In genomic region chr4:110155632-110156031, GRCh38 we compare ENCODE assay signal across 25 cellular contexts. TPM values are rescaled to one million over a fixed set of nuclear protein-coding genes. Genes with fewer than 3 reads are reported as not detected.
DNase-seq lines count a peak whose midpoint lies in the region; ATAC-seq and TF ChIP-seq lines count a peak whose summit lies in the region.
"Had no signal": no experiment of that assay in that cellular context is flagged by ENCODE, and none has a peak within 500 bp of the region (broad histone marks: within the 10 kb centered on the region; RNA-seq: fewer than 3 reads in every experiment).

No MANE protein-coding gene starts in this region.

- no peak overlapping the region for H3K4me3 Mint-ChIP-seq in mesothelial cell of epicardium
- no peak overlapping the region for H3K4me3 Mint-ChIP-seq in naive thymus-derived CD4-positive, alpha-beta T cell
- H3K4me3 Mint-ChIP-seq in activated naive CD4-positive, alpha-beta T cell treated with anti-CD3 and anti-CD28 coated beads, Interleukin-2, amount 10 ng/mL, durations not matched to agents 7 days and 5 days, result no peak overlapping the region
- H3K4me3 Mint-ChIP-seq: activated naive CD4-positive, alpha-beta T cell treated with anti-CD3 and anti-CD28 coated beads, Interleukin-2, amount 50 U/mL, for 24 hours; activated T-helper 1 cell treated with anti-CD3 and anti-CD28 coated beads, Interleukin-12 subunit alpha, Interleukin-12 subunit beta, Interleukin-2, Interleukin-4 antibody, amounts not matched to agents 30 ng/mL and 10 ng/mL and 1 ng/mL, durations not matched to agents 14 hours and 24 hours and 36 hours; CD14-positive monocyte; IgD-negative memory B cell; naive thymus-derived CD8-positive, alpha-beta T cell; stimulated activated naive CD8-positive, alpha-beta T cell treated with anti-CD3 and anti-CD28 coated beads, Interleukin-15, Interleukin-2, amounts not matched to agents 100 ng/mL and 50 ng/mL, for 24 hours; WTC11 had no signal

- no peaks in the 10 kb centered on the region for H3K36me3 Mint-ChIP-seq in mesothelial cell of epicardium
- H3K36me3 Mint-ChIP-seq in naive thymus-derived CD4-positive, alpha-beta T cell, result peaks cover 0 to 10% (median 0%) of the 10 kb centered on the region in 5 donors
- H3K36me3 Mint-ChIP-seq in activated naive CD4-positive, alpha-beta T cell treated with anti-CD3 and anti-CD28 coated beads, Interleukin-2, amount 10 ng/mL, durations not matched to agents 7 days and 5 days, result no peaks in the 10 kb centered on the region
- H3K36me3 Mint-ChIP-seq: activated naive CD4-positive, alpha-beta T cell treated with anti-CD3 and anti-CD28 coated beads, Interleukin-2, amount 50 U/mL, for 24 hours; CD14-positive monocyte; IgD-negative memory B cell; naive thymus-derived CD8-positive, alpha-beta T cell; WTC11 had no signal

- peaks cover 11% of the 10 kb centered on the region for H3K4me1 ChIP-seq in HAP-1
- H3K4me1 ChIP-seq in naive thymus-derived CD4-positive, alpha-beta T cell (ENCODE audit: control insufficient read depth in 2 of 2, insufficient read depth in 2 of 2, low read length in 2 of 2), result no peaks in the 10 kb centered on the region
- H3K4me1 ChIP-seq: heart left ventricle, left lung, thyroid gland had no signal

- no peaks in the 10 kb centered on the region for H3K27me3 Mint-ChIP-seq in mesothelial cell of epicardium (ENCODE audit: low read depth)
- no peaks in the 10 kb centered on the region for H3K27me3 Mint-ChIP-seq in naive thymus-derived CD4-positive, alpha-beta T cell
- no peaks in the 10 kb centered on the region for H3K27me3 Mint-ChIP-seq in activated naive CD4-positive, alpha-beta T cell treated with anti-CD3 and anti-CD28 coated beads, Interleukin-2, amount 10 ng/mL, durations not matched to agents 7 days and 5 days
- H3K27me3 Mint-ChIP-seq: activated naive CD4-positive, alpha-beta T cell treated with anti-CD3 and anti-CD28 coated beads, Interleukin-2, amount 50 U/mL, for 24 hours; IgD-negative memory B cell; naive thymus-derived CD8-positive, alpha-beta T cell; stimulated activated naive CD8-positive, alpha-beta T cell treated with anti-CD3 and anti-CD28 coated beads, Interleukin-15, Interleukin-2, amounts not matched to agents 100 ng/mL and 50 ng/mL, for 24 hours had no signal

- H3K4me3 ChIP-seq in AG10803 (ENCODE audit: low read length) (no peak overlapping the region), HAP-1 (no peak overlapping the region)
- no peak overlapping the region for H3K4me3 ChIP-seq in naive thymus-derived CD4-positive, alpha-beta T cell (ENCODE audit: low read length)
- H3K4me3 ChIP-seq: GM23248, heart left ventricle, left lung, right lobe of liver, thyroid gland had no signal

- no peaks in the 10 kb centered on the region for H3K9me3 Mint-ChIP-seq in mesothelial cell of epicardium
- no peaks in the 10 kb centered on the region for H3K9me3 Mint-ChIP-seq in naive thymus-derived CD4-positive, alpha-beta T cell
- no peaks in the 10 kb centered on the region for H3K9me3 Mint-ChIP-seq in activated naive CD4-positive, alpha-beta T cell treated with anti-CD3 and anti-CD28 coated beads, Interleukin-2, amount 10 ng/mL, durations not matched to agents 7 days and 5 days
- H3K9me3 Mint-ChIP-seq: activated naive CD4-positive, alpha-beta T cell treated with anti-CD3 and anti-CD28 coated beads, Interleukin-2, amount 50 U/mL, for 24 hours; activated T-helper 1 cell treated with anti-CD3 and anti-CD28 coated beads, Interleukin-12 subunit alpha, Interleukin-12 subunit beta, Interleukin-2, Interleukin-4 antibody, amounts not matched to agents 30 ng/mL and 10 ng/mL and 1 ng/mL, durations not matched to agents 14 hours and 24 hours and 36 hours; CD14-positive monocyte; IgD-negative memory B cell; naive thymus-derived CD8-positive, alpha-beta T cell; stimulated activated naive CD8-positive, alpha-beta T cell treated with anti-CD3 and anti-CD28 coated beads, Interleukin-15, Interleukin-2, amounts not matched to agents 100 ng/mL and 50 ng/mL, for 24 hours; WTC11 had no signal

- POLR2A ChIA-PET in naive thymus-derived CD4-positive, alpha-beta T cell (lab: Charles Lee), result interaction anchor here (1.0 kb wide), 1 partner anchor 10 kb away, joined by 4 read pairs; no protein-coding TSS in a partner anchor
- POLR2A ChIA-PET in HEK293T (lab: Yijun Ruan, JAX), result no interaction called here

- peaks cover 18% of the 10 kb centered on the region for H3K4me1 Mint-ChIP-seq in mesothelial cell of epicardium
- peaks cover 0 to 15% (median 0%) of the 10 kb centered on the region in 7 donors for H3K4me1 Mint-ChIP-seq in naive thymus-derived CD4-positive, alpha-beta T cell
- H3K4me1 Mint-ChIP-seq in activated naive CD4-positive, alpha-beta T cell treated with anti-CD3 and anti-CD28 coated beads, Interleukin-2, amount 10 ng/mL, durations not matched to agents 7 days and 5 days, result no peaks in the 10 kb centered on the region
- H3K4me1 Mint-ChIP-seq: activated naive CD4-positive, alpha-beta T cell treated with anti-CD3 and anti-CD28 coated beads, Interleukin-2, amount 50 U/mL, for 24 hours; CD14-positive monocyte; IgD-negative memory B cell; WTC11 had no signal

- DNase-seq in AG10803 (ENCODE audit: low read depth) (peak; percentile 26), HAP-1 (ENCODE audit: low spot score in 2 of 2) (peak; percentile 12 to 36), amniotic epithelial cell (ENCODE audit: low read depth) (peak; percentile 95), mesothelial cell of epicardium (ENCODE audit: low spot score in 2 of 2, unreplicated experiment in 2 of 2) (no peak), HEK293T (ENCODE audit: extremely low spot score) (no peak), cerebellar nuclear complex (lab: John Stamatoyannopoulos, UW) (no peak)
- no peak for DNase-seq in naive thymus-derived CD4-positive, alpha-beta T cell
- no peak for DNase-seq in activated naive CD4-positive, alpha-beta T cell treated with anti-CD3 and anti-CD28 coated beads, Interleukin-2, amount 10 ng/mL, durations not matched to agents 7 days and 5 days
- DNase-seq: anterior cingulate cortex; central memory CD4-positive, alpha-beta T cell; GM23248; heart left ventricle; left lung; naive thymus-derived CD8-positive, alpha-beta T cell; NCI-H1694; right lobe of liver; T-helper 9 cell; thyroid gland had no signal

- H3K27ac Mint-ChIP-seq in mesothelial cell of epicardium, result peak overlapping the region; percentile 37
- no peak overlapping the region for H3K27ac Mint-ChIP-seq in naive thymus-derived CD4-positive, alpha-beta T cell
- no peak overlapping the region for H3K27ac Mint-ChIP-seq in activated naive CD4-positive, alpha-beta T cell treated with anti-CD3 and anti-CD28 coated beads, Interleukin-2, amount 10 ng/mL, durations not matched to agents 7 days and 5 days
- H3K27ac Mint-ChIP-seq: activated naive CD4-positive, alpha-beta T cell treated with anti-CD3 and anti-CD28 coated beads, Interleukin-2, amount 50 U/mL, for 24 hours; activated T-helper 1 cell treated with anti-CD3 and anti-CD28 coated beads, Interleukin-12 subunit alpha, Interleukin-12 subunit beta, Interleukin-2, Interleukin-4 antibody, amounts not matched to agents 30 ng/mL and 10 ng/mL and 1 ng/mL, durations not matched to agents 14 hours and 24 hours and 36 hours; CD14-positive monocyte; IgD-negative memory B cell; naive thymus-derived CD8-positive, alpha-beta T cell; stimulated activated naive CD8-positive, alpha-beta T cell treated with anti-CD3 and anti-CD28 coated beads, Interleukin-15, Interleukin-2, amounts not matched to agents 100 ng/mL and 50 ng/mL, for 24 hours; WTC11 had no signal

- ATAC-seq in naive thymus-derived CD4-positive, alpha-beta T cell, result no peak
- ATAC-seq: heart left ventricle; left lung; naive thymus-derived CD8-positive, alpha-beta T cell; right lobe of liver; Right ventricle myocardium inferior; WTC11 had no signal

- CTCF ChIA-PET in naive thymus-derived CD4-positive, alpha-beta T cell (lab: Charles Lee), result interaction anchor here (0.6 to 0.7 kb wide), 2 partner anchors 28 to 41 kb away, joined by 3 to 4 read pairs; no protein-coding TSS in a partner anchor
- CTCF ChIA-PET in HEK293T (lab: Yijun Ruan, JAX), result no interaction called here
- CTCF ChIA-PET in activated naive CD4-positive, alpha-beta T cell treated with anti-CD3 and anti-CD28 coated beads, Interleukin-2, amount 10 ng/mL, durations not matched to agents 7 days and 5 days (lab: Charles Lee), result no interaction called here

- H3K27ac ChIP-seq in naive thymus-derived CD4-positive, alpha-beta T cell (ENCODE audit: low read depth, low read length), result no peak overlapping the region
- H3K27ac ChIP-seq: GM23248, heart left ventricle, left lung, right lobe of liver, thyroid gland had no signal

- in situ Hi-C loops in HAP-1 (cut with MboI; ENCODE audit: low sequenced_read_pairs), result no loop called here

- H3K27me3 ChIP-seq in HAP-1 (ENCODE audit: low read depth), result no peaks in the 10 kb centered on the region
- H3K27me3 ChIP-seq in naive thymus-derived CD4-positive, alpha-beta T cell (ENCODE audit: control insufficient read depth in 2 of 2, insufficient read depth in 2 of 2, low read length in 2 of 2), result no peaks in the 10 kb centered on the region
- H3K27me3 ChIP-seq: heart left ventricle, left lung, right lobe of liver, thyroid gland had no signal

- TF ChIP-seq CTCF in AG10803 (conservative IDR thresholded peaks at IDR 0.05; ENCODE audit: low read length) (no peak), mesothelial cell of epicardium (IDR thresholded peaks at IDR 0.05; ENCODE audit: unreplicated experiment) (no peak)

- no peaks in the 10 kb centered on the region for H3K36me3 ChIP-seq in HAP-1 (replicated peaks)
- H3K36me3 ChIP-seq in naive thymus-derived CD4-positive, alpha-beta T cell (ENCODE audit: control insufficient read depth in 2 of 3, insufficient read depth in 3 of 3, low read length in 3 of 3), result no peaks in the 10 kb centered on the region
- H3K36me3 ChIP-seq: heart left ventricle, left lung, thyroid gland had no signal

- no peaks in the 10 kb centered on the region for H3K9me3 ChIP-seq in HAP-1
- H3K9me3 ChIP-seq in naive thymus-derived CD4-positive, alpha-beta T cell (ENCODE audit: control insufficient read depth in 2 of 3, low read length in 3 of 3), result no peaks in the 10 kb centered on the region
- H3K9me3 ChIP-seq: heart left ventricle, left lung, right lobe of liver, thyroid gland had no signal

- intact Hi-C loops in naive thymus-derived CD4-positive, alpha-beta T cell (cut with micrococcal nuclease), result loop anchor here in 1 of 2 donors (5.0 kb wide), 1 partner anchor 33 kb away; no protein-coding TSS in a partner anchor

TF ChIP-seq in HEK293T, 16 proteins besides CTCF, POLR2A, EP300 and RAD21 (continues in another document):
- TF ChIP-seq NFRKB (IDR thresholded peaks at IDR 0.05), result no peak
- TF ChIP-seq TARDBP (IDR thresholded peaks at IDR 0.05), result no peak
- TF ChIP-seq ARNT (IDR thresholded peaks at IDR 0.05), result no peak
- TF ChIP-seq ELF4 (IDR thresholded peaks at IDR 0.05), result no peak
- TF ChIP-seq CTBP1 (IDR thresholded peaks at IDR 0.05; ENCODE audit: borderline replicate concordance), result no peak
- no peak for TF ChIP-seq FOXA1 (IDR thresholded peaks at IDR 0.05)
- no peak for TF ChIP-seq HDGF (IDR thresholded peaks at IDR 0.05; ENCODE audit: borderline replicate concordance)
- no peak for TF ChIP-seq FOXM1 (IDR thresholded peaks at IDR 0.05; ENCODE audit: borderline replicate concordance)

RNA-seq across cellular contexts. Expression of gene ELOVL6, which starts 42.8 kb away (rescaled TPM):
- total RNA-seq in mesothelial cell of epicardium, result 24.4 to 27.6 TPM (median 24.5 TPM) in 3 replicates
- total RNA-seq in naive thymus-derived CD4-positive, alpha-beta T cell, result 10 to 100 TPM in 1 of 5 experiments, 1 to 10 TPM in 2, under 1 TPM in 2; 0.24 to 32.9 (median 2.0) TPM
- under 1 TPM; 0.13 to 0.41 TPM for polyA plus RNA-seq in naive thymus-derived CD4-positive, alpha-beta T cell

Comparison
In these comparisons a context has a peak if more than half of its experiments do, and no peak if none do; other contexts are left out.
1. DNase-seq: peak in AG10803 (single experiment), HAP-1 (2 of 2) and amniotic epithelial cell (single experiment); none in mesothelial cell of epicardium (0 of 2), naive thymus-derived CD4-positive, alpha-beta T cell (0 of 9), HEK293T (single experiment), cerebellar nuclear complex (0 of 2) and activated naive CD4-positive, alpha-beta T cell treated with anti-CD3 and anti-CD28 coated beads, Interleukin-2, amount 10 ng/mL, durations not matched to agents 7 days and 5 days (single experiment).